In the genomic region with DNA sequence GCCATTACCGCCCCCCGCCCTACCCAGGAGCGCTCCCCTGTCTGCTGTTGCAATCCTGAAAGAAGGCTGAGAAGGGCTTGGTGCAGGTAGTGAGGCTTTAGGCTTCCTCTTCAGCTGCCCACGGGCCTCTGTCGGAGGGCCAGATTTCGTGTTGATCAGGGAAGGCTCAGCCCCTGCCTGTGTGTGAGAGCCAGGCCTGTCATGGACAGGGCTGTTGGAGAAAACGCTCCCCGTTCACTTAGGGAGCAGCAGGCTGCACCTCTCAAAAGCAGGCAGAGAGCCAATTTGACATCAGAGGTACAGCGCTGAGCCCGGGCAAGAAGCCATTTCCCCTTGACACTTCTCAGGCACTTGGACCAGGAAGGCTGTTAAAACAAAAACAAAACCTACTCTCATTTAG, we compare ENCODE assay signal across 9 cellular contexts. TPM values are rescaled to one million over a fixed set of nuclear protein-coding genes. Genes with fewer than 3 reads are reported as not detected.
DNase-seq lines count a peak whose midpoint lies in the region; ATAC-seq and TF ChIP-seq lines count a peak whose summit lies in the region.
"Had no signal": no experiment of that assay in that cellular context is flagged by ENCODE, and none has a peak within 500 bp of the region (broad histone marks: within the 10 kb centered on the region; RNA-seq: fewer than 3 reads in every experiment).

No MANE protein-coding gene starts in this region.

- peak overlapping the region; percentile 17 for H2AFZ ChIP-seq in SU-DHL-6 (ENCODE audit: low read depth, low read length, severe bottlenecking)
- peak overlapping the region; percentile 47 for H2AFZ ChIP-seq in parathyroid adenoma

- H3K4me3 ChIP-seq in SU-DHL-6 (ENCODE audit: insufficient read depth, low read length, poor library complexity, severe bottlenecking) (no peak overlapping the region), parathyroid adenoma (ENCODE audit: low read depth, low read length) (no peak overlapping the region), brain microvascular endothelial cell (ENCODE audit: low read depth, low read length) (no peak overlapping the region)

- intact Hi-C loops in activated CD8-positive, alpha-beta T cell treated with anti-CD3 and anti-CD28 coated beads for 36 hours (cut with micrococcal nuclease) = loop anchor here (2.0 to 5.0 kb wide), 2 partner anchors 221 to 470 kb away; no protein-coding TSS in a partner anchor

- peaks cover 6% of the 10 kb centered on the region for H3K4me1 Mint-ChIP-seq in activated CD8-positive, alpha-beta T cell treated with anti-CD3 and anti-CD28 coated beads, Interleukin-2, amount 10 ng/mL, durations not matched to agents 7 days and 5 days (ENCODE audit: low read depth)
- H3K4me1 Mint-ChIP-seq in activated CD8-positive, alpha-beta T cell treated with anti-CD3 and anti-CD28 coated beads for 36 hours (ENCODE audit: low read depth) = no peaks in the 10 kb centered on the region

- POLR2A ChIA-PET in activated CD8-positive, alpha-beta T cell treated with anti-CD3 and anti-CD28 coated beads, Interleukin-2, amount 10 ng/mL, durations not matched to agents 7 days and 5 days (lab: Charles Lee) = no interaction called here
- POLR2A ChIA-PET in activated CD8-positive, alpha-beta T cell treated with anti-CD3 and anti-CD28 coated beads for 36 hours (lab: Charles Lee) = no interaction called here

- no peaks in the 10 kb centered on the region for H3F3A ChIP-seq in SU-DHL-6 (ENCODE audit: insufficient read depth)

- CTCF ChIA-PET in activated CD8-positive, alpha-beta T cell treated with anti-CD3 and anti-CD28 coated beads, Interleukin-2, amount 10 ng/mL, durations not matched to agents 7 days and 5 days (lab: Charles Lee) = interaction anchor here (0.7 to 2.5 kb wide), 16 partner anchors 8 to 549 kb away, joined by 3 to 16 read pairs (median 4); no protein-coding TSS in a partner anchor
- CTCF ChIA-PET in activated CD8-positive, alpha-beta T cell treated with anti-CD3 and anti-CD28 coated beads for 36 hours (lab: Charles Lee) = interaction anchor here (0.6 to 3.3 kb wide), 22 partner anchors 10 to 839 kb away, joined by 3 to 29 read pairs (median 3); no protein-coding TSS in a partner anchor

- no peaks in the 10 kb centered on the region for H3K4me1 ChIP-seq in parathyroid adenoma

- H3K27me3 ChIP-seq in SU-DHL-6 (ENCODE audit: low read length) = no peaks in the 10 kb centered on the region
- H3K27me3 ChIP-seq in parathyroid adenoma (ENCODE audit: control insufficient read depth, insufficient read depth, low read length) = no peaks in the 10 kb centered on the region
- no peaks in the 10 kb centered on the region for H3K27me3 ChIP-seq in brain microvascular endothelial cell (replicated peaks)

- no peaks in the 10 kb centered on the region for H4K20me1 ChIP-seq in SU-DHL-6 (ENCODE audit: low read depth, low read length)

- H3K4me2 ChIP-seq in SU-DHL-6 (ENCODE audit: low read depth, low read length, poor library complexity, severe bottlenecking) = no peak overlapping the region
- no peak overlapping the region for H3K4me2 ChIP-seq in parathyroid adenoma (ENCODE audit: low read length)

- ATAC-seq in activated CD8-positive, alpha-beta T cell treated with anti-CD3 and anti-CD28 coated beads, Interleukin-2, amount 10 ng/mL, durations not matched to agents 7 days and 5 days = peak; percentile 46
- ATAC-seq in activated CD8-positive, alpha-beta T cell treated with anti-CD3 and anti-CD28 coated beads for 36 hours = no peak
- peak; percentile 8 for ATAC-seq in HG03175 (IDR thresholded peaks at IDR 0.05; ENCODE audit: unreplicated experiment)

- no peak overlapping the region for H3K27ac Mint-ChIP-seq in activated CD8-positive, alpha-beta T cell treated with anti-CD3 and anti-CD28 coated beads, Interleukin-2, amount 10 ng/mL, durations not matched to agents 7 days and 5 days
- no peak overlapping the region for H3K27ac Mint-ChIP-seq in activated CD8-positive, alpha-beta T cell treated with anti-CD3 and anti-CD28 coated beads for 36 hours

- in situ Hi-C loops in brain microvascular endothelial cell (cut with HindIII; ENCODE audit: low pct_ligation_motif_present, low sequenced_read_pairs) = loop anchor here (25.0 kb wide), 1 partner anchor 480 kb away; no protein-coding TSS in a partner anchor

- no peak for DNase-seq in activated CD8-positive, alpha-beta T cell treated with anti-CD3 and anti-CD28 coated beads, Interleukin-2, amount 10 ng/mL, durations not matched to agents 7 days and 5 days
- DNase-seq in activated CD8-positive, alpha-beta T cell treated with anti-CD3 and anti-CD28 coated beads for 36 hours = no peak
- no peak for DNase-seq in central memory CD4-positive, alpha-beta T cell
- DNase-seq in brain microvascular endothelial cell = no peak
- no peak for DNase-seq in SHP77 treated with DMSO at 0.1 percent for 48 hours (lab: John Stamatoyannopoulos, UW)

- H3K9ac ChIP-seq in SU-DHL-6 (ENCODE audit: low read length) (no peak overlapping the region), parathyroid adenoma (no peak overlapping the region)

- no peak for TF ChIP-seq CTCF in activated CD8-positive, alpha-beta T cell treated with anti-CD3 and anti-CD28 coated beads for 36 hours (IDR thresholded peaks at IDR 0.05)
- TF ChIP-seq CTCF in SU-DHL-6 (IDR thresholded peaks at IDR 0.05; ENCODE audit: insufficient read depth, low read length, poor library complexity, severe bottlenecking) = no peak
- TF ChIP-seq CTCF in parathyroid adenoma (IDR thresholded peaks at IDR 0.05) = no peak
- no peak for TF ChIP-seq CTCF in brain microvascular endothelial cell (IDR thresholded peaks at IDR 0.05; ENCODE audit: low read depth, low read length, missing control alignments)

- H3K79me2 ChIP-seq in SU-DHL-6 (ENCODE audit: insufficient read depth, low read length) (no peaks in the 10 kb centered on the region), parathyroid adenoma (no peaks in the 10 kb centered on the region)

- H3K36me3 Mint-ChIP-seq in activated CD8-positive, alpha-beta T cell treated with anti-CD3 and anti-CD28 coated beads, Interleukin-2, amount 10 ng/mL, durations not matched to agents 7 days and 5 days (ENCODE audit: low read depth) = no peaks in the 10 kb centered on the region
- no peaks in the 10 kb centered on the region for H3K36me3 Mint-ChIP-seq in activated CD8-positive, alpha-beta T cell treated with anti-CD3 and anti-CD28 coated beads for 36 hours (ENCODE audit: low read depth)

- no peaks in the 10 kb centered on the region for H3K9me3 Mint-ChIP-seq in activated CD8-positive, alpha-beta T cell treated with anti-CD3 and anti-CD28 coated beads, Interleukin-2, amount 10 ng/mL, durations not matched to agents 7 days and 5 days (ENCODE audit: insufficient read depth)
- no peaks in the 10 kb centered on the region for H3K9me3 Mint-ChIP-seq in activated CD8-positive, alpha-beta T cell treated with anti-CD3 and anti-CD28 coated beads for 36 hours

- H3K27me3 Mint-ChIP-seq in activated CD8-positive, alpha-beta T cell treated with anti-CD3 and anti-CD28 coated beads, Interleukin-2, amount 10 ng/mL, durations not matched to agents 7 days and 5 days (ENCODE audit: low read depth) = no peaks in the 10 kb centered on the region
- H3K27me3 Mint-ChIP-seq in activated CD8-positive, alpha-beta T cell treated with anti-CD3 and anti-CD28 coated beads for 36 hours = no peaks in the 10 kb centered on the region

- H3K27ac ChIP-seq in SU-DHL-6 (ENCODE audit: low read depth, low read length) = no peak overlapping the region
- no peak overlapping the region for H3K27ac ChIP-seq in parathyroid adenoma
- H3K27ac ChIP-seq in brain microvascular endothelial cell = no peak overlapping the region

- H3K36me3 ChIP-seq in SU-DHL-6 (ENCODE audit: low read length) (no peaks in the 10 kb centered on the region), parathyroid adenoma (ENCODE audit: control insufficient read depth, insufficient read depth, low read length) (no peaks in the 10 kb centered on the region), brain microvascular endothelial cell (replicated peaks) (no peaks in the 10 kb centered on the region)

- H3K9me2 ChIP-seq in SU-DHL-6 (replicated peaks; ENCODE audit: insufficient read depth, low read length) = no peaks in the 10 kb centered on the region

- H3K9me3 ChIP-seq in SU-DHL-6 (ENCODE audit: insufficient read depth, low read length) (no peaks in the 10 kb centered on the region), parathyroid adenoma (ENCODE audit: control insufficient read depth, low read length) (no peaks in the 10 kb centered on the region)

- no peak overlapping the region for H3K4me3 Mint-ChIP-seq in activated CD8-positive, alpha-beta T cell treated with anti-CD3 and anti-CD28 coated beads, Interleukin-2, amount 10 ng/mL, durations not matched to agents 7 days and 5 days
- H3K4me3 Mint-ChIP-seq in activated CD8-positive, alpha-beta T cell treated with anti-CD3 and anti-CD28 coated beads for 36 hours = no peak overlapping the region

RNA-seq across cellular contexts. Expression of a gene that starts 19.0 kb away (rescaled TPM):
- total RNA-seq in activated CD8-positive, alpha-beta T cell treated with anti-CD3 and anti-CD28 coated beads, Interleukin-2, amount 10 ng/mL, durations not matched to agents 7 days and 5 days = not detected
- not detected for total RNA-seq in activated CD8-positive, alpha-beta T cell treated with anti-CD3 and anti-CD28 coated beads for 36 hours
- total RNA-seq: epithelial cell of proximal tubule had no signal

RNA-seq across cellular contexts. Expression of a gene that starts 35.1 kb away (rescaled TPM):
- total RNA-seq in activated CD8-positive, alpha-beta T cell treated with anti-CD3 and anti-CD28 coated beads, Interleukin-2, amount 10 ng/mL, durations not matched to agents 7 days and 5 days = not detected
- total RNA-seq in activated CD8-positive, alpha-beta T cell treated with anti-CD3 and anti-CD28 coated beads for 36 hours = not detected
- total RNA-seq: epithelial cell of proximal tubule had no signal
